Comparison of ENCODE assay signal across 9 cellular contexts in genomic region chr5:14675865-14676300, GRCh38. TPM values are rescaled to one million over a fixed set of nuclear protein-coding genes. Genes with fewer than 3 reads are reported as not detected.
A peak's percentile ranks its signal among the peaks of the same experiment; 100 is the strongest.
DNase-seq lines count a peak whose midpoint lies in the region; ATAC-seq and TF ChIP-seq lines count a peak whose summit lies in the region.
"Had no signal": no experiment of that assay in that cellular context is flagged by ENCODE, and none has a peak within 500 bp of the region (broad histone marks: within the 10 kb centered on the region; RNA-seq: fewer than 3 reads in every experiment).

No MANE protein-coding gene starts in this region.

- H3K36me3 ChIP-seq in lung (ENCODE audit: control insufficient read depth in 2 of 2, insufficient read depth in 2 of 2, low read length in 2 of 2): peaks cover 4% of the 10 kb centered on the region in 2 donors

- H3K9me3 ChIP-seq in lung (ENCODE audit: control insufficient read depth in 2 of 2, insufficient read depth in 1 of 2, low read length in 1 of 2): no peaks in the 10 kb centered on the region
- H3K9me3 ChIP-seq: SJSA1 had no signal

- CTCF ChIA-PET in RWPE1 (lab: Yijun Ruan, JAX): no interaction called here

- 20 to 51% methylated on average over 6 of the region's 6 CpGs for WGBS in lung, 2 donors

- peak; percentile 58 for ATAC-seq in GM18909 (IDR thresholded peaks at IDR 0.05; ENCODE audit: poor library complexity, unreplicated experiment)
- peak; percentile 32 for ATAC-seq in HG02884 (IDR thresholded peaks at IDR 0.05; ENCODE audit: unreplicated experiment)
- no peak for ATAC-seq in lung (ENCODE audit: insufficient read depth, low FRiP score)

- POLR2A ChIA-PET in RWPE1 (lab: Yijun Ruan, JAX; ENCODE audit: low non-redundant PET): no interaction called here

- no peaks in the 10 kb centered on the region for H3K27me3 ChIP-seq in lung (ENCODE audit: control insufficient read depth, insufficient read depth)
- H3K27me3 ChIP-seq: SJSA1 had no signal

- no peak overlapping the region for H3K4me3 ChIP-seq in lung
- H3K4me3 ChIP-seq: SJSA1 had no signal

- intact Hi-C loops in posterior cingulate gyrus (cut with DNase I): no loop called here

- no peak for DNase-seq in RWPE1 (ENCODE audit: low spot score)
- DNase-seq in lung (ENCODE audit: low spot score): no peak
- no peak for DNase-seq in T-helper 9 cell
- no peak for DNase-seq in DMS 273 treated with DMSO at 0.1 percent for 48 hours (lab: John Stamatoyannopoulos, UW)
- DNase-seq in posterior cingulate gyrus: no peak
- DNase-seq in cerebellar cortex (ENCODE audit: low spot score): no peak

- TF ChIP-seq CTCF in RWPE1 (conservative IDR thresholded peaks at IDR 0.05; ENCODE audit: low read depth) (no peak), lung (IDR thresholded peaks at IDR 0.05; ENCODE audit: control extremely low read depth, extremely low read depth) (no peak)

- peaks cover 14 to 37% of the 10 kb centered on the region in 2 donors for H3K4me1 ChIP-seq in lung (ENCODE audit: control insufficient read depth in 2 of 2, insufficient read depth in 2 of 2, low read length in 2 of 2)

- H3K27ac ChIP-seq in RWPE1 (peak overlapping the region; percentile 80), lung (ENCODE audit: low read depth in 1 of 2, low read length in 1 of 2) (peak overlapping the region; percentile 38 to 72)
- H3K27ac ChIP-seq: SJSA1 had no signal

RNA-seq across cellular contexts. Expression of gene OTULIN, which starts 11.4 kb away (rescaled TPM):
- 10 to 100 TPM; 32.7 to 35.6 TPM for total RNA-seq in lung
- 10 to 100 TPM in 1 of 2 donors, 1 to 10 TPM in 1; 7.5 to 11.1 TPM for polyA plus RNA-seq in lung
